1 cellular context compared by ENCODE assay signal in genomic region chr6:87936065-87936464, GRCh38.
TF ChIP-seq lines count a peak whose summit lies in the region.

No MANE protein-coding gene starts in this region.

TF ChIP-seq in GM23338, 12 proteins besides CTCF, POLR2A, EP300 and RAD21 (continued from another document):
- TF ChIP-seq ZNF462 (CRISPR knock-in tag; IDR thresholded peaks at IDR 0.05) (no peak), JUNB (IDR thresholded peaks at IDR 0.05; ENCODE audit: unreplicated experiment) (no peak), STAT1 (IDR thresholded peaks at IDR 0.05; ENCODE audit: unreplicated experiment) (no peak), REST (IDR thresholded peaks at IDR 0.05; ENCODE audit: unreplicated experiment) (no peak)
TF ChIP-seq in GM23338: peak in this region for 0.
